In genomic region chr1:158112994-158113758, GRCh38 we compare ENCODE assay signal across 9 cellular contexts.
DNase-seq lines count a peak whose midpoint lies in the region; ATAC-seq, FAIRE-seq and TF ChIP-seq lines count a peak whose summit lies in the region.
"Had no signal": no experiment of that assay in that cellular context is flagged by ENCODE, and none has a peak within 500 bp of the region (broad histone marks: within the 10 kb centered on the region; RNA-seq: fewer than 3 reads in every experiment).

No MANE protein-coding gene starts in this region.

- no peaks in the 10 kb centered on the region for H3K9me3 Mint-ChIP-seq in MCF 10A (ENCODE audit: unreplicated experiment)

- no peaks in the 10 kb centered on the region for H3K9me3 ChIP-seq in kidney (ENCODE audit: control insufficient read depth in 1 of 2, low read length in 2 of 2)

- peak overlapping the region; percentile 23 to 50 for H3K4me3 ChIP-seq in kidney (ENCODE audit: low read length in 2 of 2)

- peak overlapping the region; percentile 53 for H3K4me3 Mint-ChIP-seq in MCF 10A (ENCODE audit: unreplicated experiment)

- H3K27me3 Mint-ChIP-seq in MCF 10A (ENCODE audit: insufficient read depth, unreplicated experiment): peaks cover 11% of the 10 kb centered on the region

- intact Hi-C loops in MCF 10A (cut with micrococcal nuclease): no loop called here
- intact Hi-C loops in kidney (cut with DNase I): no loop called here

- DNase-seq in activated effector memory CD4-positive, alpha-beta T cell treated with anti-CD3 and anti-CD28 coated beads, Interleukin-2, amount 50 U/mL, for 16 hours: peak; percentile 70
- no peak for DNase-seq in activated effector memory CD4-positive, alpha-beta T cell treated with Interleukin-2 at 50 U/mL for 16 hours
- DNase-seq in SK-MEL-5 (ENCODE audit: low read depth, low spot score) (peak; percentile 80), MCF 10A (ENCODE audit: unreplicated experiment) (no peak), kidney (no peak), cortex of kidney (lab: John Stamatoyannopoulos, UW) (no peak)
- DNase-seq in stimulated activated CD4-positive, alpha-beta T cell treated with anti-CD3 and anti-CD28 coated beads, Interleukin-2, amount 100 ng/mL, for 24 hours: peak; percentile 34 to 54

- CTCF ChIA-PET in MCF 10A (lab: Yijun Ruan, JAX): interaction anchor here (0.6 to 33.5 kb wide), 6 partner anchors 4 to 136 kb away, joined by 3 to 2587 read pairs (median 419); partner anchors contain the start of gene KIRREL1

- TF ChIP-seq CTCF in MCF 10A (IDR thresholded peaks at IDR 0.05; ENCODE audit: unreplicated experiment) (peak; percentile 35), kidney (IDR thresholded peaks at IDR 0.05; ENCODE audit: borderline replicate concordance, extremely low read depth, insufficient read depth) (peak; percentile 33)

- no peaks in the 10 kb centered on the region for H3K36me3 Mint-ChIP-seq in MCF 10A (ENCODE audit: insufficient read depth, unreplicated experiment)

- no peak for ATAC-seq in GM18511 (IDR thresholded peaks at IDR 0.05; ENCODE audit: unreplicated experiment)

- no peak overlapping the region for H3K27ac Mint-ChIP-seq in MCF 10A (ENCODE audit: low read depth, unreplicated experiment)

- in situ Hi-C loops in SK-MEL-5 (cut with HindIII; ENCODE audit: low pct_unique_long_range_greater_than_20kb, low sequenced_read_pairs): no loop called here

- no peaks in the 10 kb centered on the region for H3K36me3 ChIP-seq in kidney (ENCODE audit: control insufficient read depth in 1 of 2, insufficient read depth in 2 of 2, low read length in 2 of 2)

- POLR2A ChIA-PET in MCF 10A (lab: Yijun Ruan, JAX): interaction anchor here (0.5 to 0.7 kb wide), 2 partner anchors 121 to 870 kb away, joined by 3 read pairs; no protein-coding TSS in a partner anchor

- no peaks in the 10 kb centered on the region for H3K4me1 ChIP-seq in kidney (ENCODE audit: control insufficient read depth in 1 of 2, insufficient read depth in 1 of 2, low read depth in 1 of 2, low read length in 2 of 2)

- BruUV-seq in MCF 10A (replicated peaks; lab: Mats Ljungman, UMichigan): no TSS peak

- no peak overlapping the region for H3K9ac ChIP-seq in kidney (ENCODE audit: low read length in 2 of 2)

- no peak for FAIRE-seq in kidney (lab: Jason Lieb, UNC)
- FAIRE-seq: endometrium had no signal

- H3K27ac ChIP-seq in kidney (ENCODE audit: low read depth in 2 of 2, low read length in 2 of 2): no peak overlapping the region

- H3K4me1 Mint-ChIP-seq in MCF 10A (ENCODE audit: insufficient read depth, unreplicated experiment): peaks cover 10% of the 10 kb centered on the region

Comparison
In these comparisons a context has a peak if more than half of its experiments do, and no peak if none do; other contexts are left out.
1. DNase-seq: peak in activated effector memory CD4-positive, alpha-beta T cell treated with anti-CD3 and anti-CD28 coated beads, Interleukin-2, amount 50 U/mL, for 16 hours (single experiment), SK-MEL-5 (single experiment) and stimulated activated CD4-positive, alpha-beta T cell treated with anti-CD3 and anti-CD28 coated beads, Interleukin-2, amount 100 ng/mL, for 24 hours (2 of 2); none in activated effector memory CD4-positive, alpha-beta T cell treated with Interleukin-2 at 50 U/mL for 16 hours (single experiment), MCF 10A (single experiment), kidney (single experiment) and cortex of kidney (single experiment).